12 cellular contexts compared by ENCODE assay signal in genomic region chr21:44247891-44248290, GRCh38. TPM values are rescaled to one million over a fixed set of nuclear protein-coding genes. Genes with fewer than 3 reads are reported as not detected.
"Had no signal": no experiment of that assay in that cellular context is flagged by ENCODE, and none has a peak within 500 bp of the region (broad histone marks: within the 10 kb centered on the region; RNA-seq: fewer than 3 reads in every experiment).

No MANE protein-coding gene starts in this region.

RNA-seq across cellular contexts. Expression of gene ICOSLG, which starts 7.1 kb away (rescaled TPM):
- total RNA-seq: SJCRH30 had no signal

RNA-seq across cellular contexts. Expression of gene DNMT3L, which starts 13.8 kb away (rescaled TPM):
- total RNA-seq: OCI-LY7, PC-3, PC-9, Peyer's patch, Right ventricle myocardium inferior, Right ventricle myocardium superior, SJCRH30, SJSA1, SK-MEL-5, T-cell had no signal
- polyA plus RNA-seq: SK-N-SH had no signal

RNA-seq across cellular contexts. Expression of gene AIRE, which starts 37.8 kb away (rescaled TPM):
- total RNA-seq: OCI-LY7, PC-3, PC-9, Right ventricle myocardium inferior, Right ventricle myocardium superior, RPMI7951, SJSA1, SK-MEL-5 had no signal
- polyA plus RNA-seq: SK-N-SH had no signal
